Comparison of ENCODE assay signal across 9 cellular contexts in the genomic region with DNA sequence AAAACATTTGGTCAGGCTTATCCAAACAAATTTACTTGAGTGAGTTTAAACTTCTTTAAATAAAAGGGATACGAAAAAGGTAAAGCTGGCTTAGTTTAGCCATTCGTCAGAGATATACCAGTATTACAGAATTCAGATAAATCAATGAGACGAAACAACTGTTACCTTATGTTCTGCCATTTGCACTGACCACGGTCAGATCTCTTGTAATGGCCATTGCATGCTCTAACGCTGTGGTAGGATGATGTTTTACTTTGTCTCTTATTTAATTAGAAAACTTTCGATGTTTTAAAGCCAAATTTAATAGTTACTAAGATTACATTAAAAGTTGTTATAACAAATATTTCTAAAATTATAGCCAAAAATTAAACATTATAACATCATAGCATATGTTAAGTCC. TPM values are rescaled to one million over a fixed set of nuclear protein-coding genes. Genes with fewer than 3 reads are reported as not detected.
A peak's percentile ranks its signal among the peaks of the same experiment; 100 is the strongest.
DNase-seq lines count a peak whose midpoint lies in the region; ATAC-seq and TF ChIP-seq lines count a peak whose summit lies in the region.
"Had no signal": no experiment of that assay in that cellular context is flagged by ENCODE, and none has a peak within 500 bp of the region (broad histone marks: within the 10 kb centered on the region; RNA-seq: fewer than 3 reads in every experiment).

No MANE protein-coding gene starts in this region.

- H3K27me3 Mint-ChIP-seq in activated CD4-positive, alpha-beta T cell treated with anti-CD3 and anti-CD28 coated beads for 36 hours, result peaks cover 4% of the 10 kb centered on the region

- no peak for TF ChIP-seq EP300 in SK-N-SH (IDR thresholded peaks at IDR 0.05; ENCODE audit: borderline replicate concordance in 1 of 2, low read depth in 1 of 2, low read length in 1 of 2)

- TF ChIP-seq POLR2A in spleen (IDR thresholded peaks at IDR 0.05), result no peak

- H2AFZ ChIP-seq in SK-N-SH (ENCODE audit: low read depth), result peak overlapping the region; percentile 98

- no peak for TF ChIP-seq RAD21 in SK-N-SH (IDR thresholded peaks at IDR 0.05; ENCODE audit: low read length)

- ATAC-seq in activated CD4-positive, alpha-beta T cell treated with anti-CD3 and anti-CD28 coated beads for 36 hours, result no peak
- ATAC-seq in GM18907 (IDR thresholded peaks at IDR 0.05; ENCODE audit: unreplicated experiment), result no peak

- no peak overlapping the region for H3K27ac Mint-ChIP-seq in activated CD4-positive, alpha-beta T cell treated with anti-CD3 and anti-CD28 coated beads for 36 hours

- no peak for TF ChIP-seq CTCF in SK-N-SH (IDR thresholded peaks at IDR 0.05)
- TF ChIP-seq CTCF in fibroblast of villous mesenchyme (IDR thresholded peaks at IDR 0.05; ENCODE audit: insufficient read depth, low read depth, low read length), result no peak
- no peak for TF ChIP-seq CTCF in spleen (IDR thresholded peaks at IDR 0.05 in 8 of 11, conservative IDR thresholded peaks at IDR 0.05 in 3 of 11)

- H3K36me3 Mint-ChIP-seq in activated CD4-positive, alpha-beta T cell treated with anti-CD3 and anti-CD28 coated beads for 36 hours (ENCODE audit: low read depth), result peaks cover 19% of the 10 kb centered on the region

- peaks cover 16% of the 10 kb centered on the region for H3K4me1 Mint-ChIP-seq in activated CD4-positive, alpha-beta T cell treated with anti-CD3 and anti-CD28 coated beads for 36 hours

- no peaks in the 10 kb centered on the region; a peak in 2 of 4 replicates for H3K4me1 ChIP-seq in SK-N-SH (ENCODE audit: control insufficient read depth in 1 of 2, insufficient read depth in 2 of 2, low read depth in 1 of 2, low read length in 1 of 2)
- peaks cover 0 to 22% (median 16%) of the 10 kb centered on the region in 6 donors for H3K4me1 ChIP-seq in spleen

- no peaks in the 10 kb centered on the region for H3K27me3 ChIP-seq in SK-N-SH (ENCODE audit: insufficient read depth)
- no peaks in the 10 kb centered on the region for H3K27me3 ChIP-seq in spleen (replicated peaks in 1 of 7)

- POLR2A ChIA-PET in activated CD4-positive, alpha-beta T cell treated with anti-CD3 and anti-CD28 coated beads for 36 hours (lab: Charles Lee), result interaction anchor here (0.8 kb wide), 1 partner anchor 208 kb away, joined by 3 read pairs; no protein-coding TSS in a partner anchor
- POLR2A ChIA-PET in SK-N-SH (lab: Yijun Ruan, JAX), result no interaction called here

- peak overlapping the region; percentile 34 to 58; a peak in 2 of 4 replicates for H3K27ac ChIP-seq in SK-N-SH (ENCODE audit: low read depth in 2 of 2, low read length in 1 of 2)
- no peak overlapping the region for H3K27ac ChIP-seq in spleen

- intact Hi-C loops in activated CD4-positive, alpha-beta T cell treated with anti-CD3 and anti-CD28 coated beads for 36 hours (cut with DNase I, micrococcal nuclease), result loop anchor here in 1 of 2 experiments (5.0 kb wide), 1 partner anchor 212 kb away; no protein-coding TSS in a partner anchor
- intact Hi-C loops in spleen (cut with DNase I; ENCODE audit: low total_unique reads), result no loop called here

- H3K79me2 ChIP-seq in SK-N-SH (ENCODE audit: insufficient read depth), result peaks cover 17% of the 10 kb centered on the region

- H3K4me3 ChIP-seq in SK-N-SH (ENCODE audit: low read depth in 2 of 2, low read length in 1 of 2), result peak overlapping the region; percentile 66 to 84
- H3K4me3 ChIP-seq in fibroblast of villous mesenchyme (ENCODE audit: low read depth, low read length), result peak overlapping the region; percentile 80
- peak overlapping the region in 6 of 8 donors; percentile 72 to 81 (median 78) for H3K4me3 ChIP-seq in spleen

- peaks cover 5% of the 10 kb centered on the region for H3F3A ChIP-seq in SK-N-SH (replicated peaks; ENCODE audit: insufficient read depth)

- H3K9me2 ChIP-seq in SK-N-SH, result no peaks in the 10 kb centered on the region

- peak overlapping the region; percentile 99 for H3K4me3 Mint-ChIP-seq in activated CD4-positive, alpha-beta T cell treated with anti-CD3 and anti-CD28 coated beads for 36 hours

- WGBS in SK-N-SH (ENCODE audit: low lambda C conversion rate), result 15% methylated on average over 6 of the region's 6 CpGs
- 71 to 89% (median 78%) methylated on average over 6 of the region's 6 CpGs for WGBS in spleen, 5 donors

- peak overlapping the region; percentile 79 for H3K4me2 ChIP-seq in SK-N-SH

- H3K9me3 Mint-ChIP-seq in activated CD4-positive, alpha-beta T cell treated with anti-CD3 and anti-CD28 coated beads for 36 hours (ENCODE audit: low read depth), result no peaks in the 10 kb centered on the region

- H3K9me3 ChIP-seq in SK-N-SH, result no peaks in the 10 kb centered on the region
- H3K9me3 ChIP-seq in spleen, result no peaks in the 10 kb centered on the region

- no peaks in the 10 kb centered on the region for H4K20me1 ChIP-seq in SK-N-SH (ENCODE audit: insufficient read depth)

- H3K36me3 ChIP-seq in SK-N-SH (replicated peaks in 1 of 2; ENCODE audit: control insufficient read depth in 1 of 2, insufficient read depth in 2 of 2, low read length in 1 of 2) (peaks cover 0 to 13% of the 10 kb centered on the region in 2 experiments), spleen (peaks cover 0 to 8% (median 0%) of the 10 kb centered on the region in 6 donors)

- DNase-seq in activated CD4-positive, alpha-beta T cell treated with anti-CD3 and anti-CD28 coated beads for 36 hours, result no peak
- no peak for DNase-seq in activated CD4-positive, alpha-beta T cell treated with anti-CD3 and anti-CD28 coated beads for 1 hour
- DNase-seq in SK-N-SH (no peak), fibroblast of villous mesenchyme (ENCODE audit: low read depth) (peak; percentile 32), spleen (no peak), HPDE6-E6E7 (ENCODE audit: extremely low spot score) (no peak), ecto neural progenitor cell (ENCODE audit: low spot score) (no peak)
- DNase-seq: amygdala had no signal

- H3K9ac ChIP-seq in SK-N-SH, result peak overlapping the region; percentile 73

- CTCF ChIA-PET in activated CD4-positive, alpha-beta T cell treated with anti-CD3 and anti-CD28 coated beads for 36 hours (lab: Charles Lee), result interaction anchor here (3.2 kb wide), 1 partner anchor 33 kb away, joined by 13 read pairs; no protein-coding TSS in a partner anchor
- CTCF ChIA-PET in SK-N-SH (lab: Yijun Ruan, JAX), result no interaction called here

TF ChIP-seq in SK-N-SH, 30 proteins besides CTCF, POLR2A, EP300 and RAD21:
- no peak for TF ChIP-seq MEF2A (IDR thresholded peaks at IDR 0.05; ENCODE audit: borderline replicate concordance, low read depth)
- peak; percentile 56; the same call in 1 of the 2 replicates for TF ChIP-seq YY1 (IDR thresholded peaks at IDR 0.05; ENCODE audit: low read depth)
TF ChIP-seq in SK-N-SH: peak in this region for 1.

RNA-seq across cellular contexts. Expression of a gene that starts 1.5 kb away (rescaled TPM):
- total RNA-seq in activated CD4-positive, alpha-beta T cell treated with anti-CD3 and anti-CD28 coated beads for 36 hours, result 1 to 10 TPM; 8.5 to 9.9 TPM
- 0.68 and 0.76 TPM in 2 replicates for polyA plus RNA-seq in SK-N-SH (2012; rRNA removed)
- polyA plus RNA-seq in SK-N-SH (2012; cell fraction: cytosol; rRNA removed), result 1.4 TPM in 2 replicates
- 0.41 and 1.0 TPM in 2 replicates for polyA plus RNA-seq in SK-N-SH (2012; cell fraction: nucleus; rRNA removed)
- total RNA-seq in fibroblast of villous mesenchyme, result 1.9 and 6.0 TPM in 2 replicates
- 1 to 10 TPM; 2.9 to 4.3 (median 3.6) TPM for total RNA-seq in spleen
- 1 to 10 TPM in 1 of 3 donors, under 1 TPM in 2; 0.67 to 1.1 (median 0.97) TPM for polyA plus RNA-seq in spleen

RNA-seq across cellular contexts. Expression of a gene that starts 1.6 kb away (rescaled TPM):
- total RNA-seq in activated CD4-positive, alpha-beta T cell treated with anti-CD3 and anti-CD28 coated beads for 36 hours, result under 1 TPM in 1 of 2 experiments, not detected in 1; 0.23 TPM
- polyA plus RNA-seq in SK-N-SH (2012; rRNA removed), result not detected in 2 replicates
- 0.01 and 0.12 TPM in 2 replicates for polyA plus RNA-seq in SK-N-SH (2012; cell fraction: cytosol; rRNA removed)
- not detected in 2 replicates for polyA plus RNA-seq in SK-N-SH (2012; cell fraction: nucleus; rRNA removed)
- total RNA-seq in fibroblast of villous mesenchyme, result 0.43 TPM in 1 of 2 replicates, not detected in the other
- total RNA-seq in spleen, result not detected
- not detected for polyA plus RNA-seq in spleen

Comparison
In these comparisons a context has a peak if more than half of its experiments do, and no peak if none do; other contexts are left out.
1. H3K27ac ChIP-seq: peak in SK-N-SH (2 of 2); none in spleen (0 of 8).
2. Peak in every context shown above with its lines, with median percentiles within 50 percentile points of each other: H3K4me3 ChIP-seq.